Comparison of ENCODE assay signal across 1 cellular context in genomic region chrX:123962794-123963373, GRCh38.
TF ChIP-seq lines count a peak whose summit lies in the region.

No MANE protein-coding gene starts in this region.

TF ChIP-seq in K562, 482 proteins besides CTCF, POLR2A, EP300 and RAD21 (continued from another document):
- no peak for TF ChIP-seq STAT6 (CRISPR knock-in tag; IDR thresholded peaks at IDR 0.05)
- TF ChIP-seq CTBP1 (IDR thresholded peaks at IDR 0.05; ENCODE audit: borderline replicate concordance): 0 out of 2 replicates have a peak, but pooled peaks have one; percentile 33
- TF ChIP-seq AFF4 (CRISPR knock-in tag; IDR thresholded peaks at IDR 0.05): peak; percentile 72; the same call in 1 of the 2 replicates
- peak; percentile 84 for TF ChIP-seq NFRKB (IDR thresholded peaks at IDR 0.05; ENCODE audit: low read depth)
- TF ChIP-seq BRF1 (IDR thresholded peaks at IDR 0.05; ENCODE audit: borderline replicate concordance, extremely low read depth, insufficient read length): no peak
- TF ChIP-seq HMBOX1 (IDR thresholded peaks at IDR 0.05): peak; percentile 58
- TF ChIP-seq SP1 (CRISPR knock-in tag; IDR thresholded peaks at IDR 0.05): 0 out of 2 replicates have a peak, but pooled peaks have one; percentile 26
- TF ChIP-seq ZEB2 (IDR thresholded peaks at IDR 0.05): no peak
- peak in 1 of 3 experiments; percentile 59 for TF ChIP-seq YY1 (IDR thresholded peaks at IDR 0.05; ENCODE audit: borderline replicate concordance in 1 of 3, control insufficient read depth in 1 of 3, extremely low read depth in 1 of 3, insufficient read depth in 3 of 3, insufficient read length in 1 of 3, insufficient replicate concordance in 2 of 3, low read depth in 1 of 3, low read length in 2 of 3)
- no peak for TF ChIP-seq HSF4 (CRISPR knock-in tag; IDR thresholded peaks at IDR 0.05; ENCODE audit: borderline replicate concordance)
- peak; percentile 43 to 72; a peak in 2 of 4 replicates for TF ChIP-seq ARNT (IDR thresholded peaks at IDR 0.05)
- peak; percentile 75 for TF ChIP-seq TAF9B (IDR thresholded peaks at IDR 0.05; ENCODE audit: partially characterized antibody)
- TF ChIP-seq ELF4 (CRISPR knock-in tag; IDR thresholded peaks at IDR 0.05): no peak
- no peak for TF ChIP-seq BCOR (IDR thresholded peaks at IDR 0.05)
- TF ChIP-seq VEZF1 (CRISPR knock-in tag; IDR thresholded peaks at IDR 0.05): peak; percentile 90
- TF ChIP-seq AFF1 (IDR thresholded peaks at IDR 0.05; ENCODE audit: low read depth in 1 of 2, partially characterized antibody in 2 of 2): peak in 1 of 2 experiments; percentile 75
- TF ChIP-seq CREB1 (IDR thresholded peaks at IDR 0.05): peak; percentile 56
- TF ChIP-seq CREB1 (CRISPR knock-in tag; IDR thresholded peaks at IDR 0.05): no peak
- TF ChIP-seq BRD4 (IDR thresholded peaks at IDR 0.05): peak; percentile 25; the same call in 1 of the 2 replicates
- peak; percentile 43 for TF ChIP-seq PRDM10 (IDR thresholded peaks at IDR 0.05; ENCODE audit: partially characterized antibody)
- peak; percentile 34; the same call in 1 of the 2 replicates for TF ChIP-seq ARID1B (IDR thresholded peaks at IDR 0.05)
- peak; percentile 51; the same call in 1 of the 2 replicates for TF ChIP-seq PKNOX1 (IDR thresholded peaks at IDR 0.05)
- 0 out of 2 replicates have a peak, but pooled peaks have one; percentile 32 for TF ChIP-seq BACH1 (tag; IDR thresholded peaks at IDR 0.05)
- peak; percentile 83 for TF ChIP-seq POLR2H (tag; IDR thresholded peaks at IDR 0.05; ENCODE audit: low read depth)
- TF ChIP-seq MYC (IDR thresholded peaks at IDR 0.05; ENCODE audit: low read depth, low read length): peak; percentile 38; the same call in 1 of the 2 replicates
- no peak for TF ChIP-seq MYC (CRISPR knock-in tag; IDR thresholded peaks at IDR 0.05; ENCODE audit: borderline replicate concordance, low read depth)
- no peak for TF ChIP-seq HMG20A (CRISPR knock-in tag; conservative IDR thresholded peaks at IDR 0.05)
- peak; percentile 56; the same call in 1 of the 2 replicates for TF ChIP-seq ATF3 (IDR thresholded peaks at IDR 0.05)
- TF ChIP-seq ATF3 (CRISPR knock-in tag; conservative IDR thresholded peaks at IDR 0.05): no peak
- TF ChIP-seq HBP1 (CRISPR knock-in tag; IDR thresholded peaks at IDR 0.05): no peak
- no peak for TF ChIP-seq MECOM (CRISPR knock-in tag; IDR thresholded peaks at IDR 0.05)
- peak; percentile 23 for TF ChIP-seq NEUROD1 (IDR thresholded peaks at IDR 0.05; ENCODE audit: borderline replicate concordance, low read depth, low read length, partially characterized antibody)
- TF ChIP-seq ZBTB17 (CRISPR knock-in tag; IDR thresholded peaks at IDR 0.05): 0 out of 2 replicates have a peak, but pooled peaks have one; percentile 29
